1 cellular context compared by ENCODE assay signal in the genomic region with DNA sequence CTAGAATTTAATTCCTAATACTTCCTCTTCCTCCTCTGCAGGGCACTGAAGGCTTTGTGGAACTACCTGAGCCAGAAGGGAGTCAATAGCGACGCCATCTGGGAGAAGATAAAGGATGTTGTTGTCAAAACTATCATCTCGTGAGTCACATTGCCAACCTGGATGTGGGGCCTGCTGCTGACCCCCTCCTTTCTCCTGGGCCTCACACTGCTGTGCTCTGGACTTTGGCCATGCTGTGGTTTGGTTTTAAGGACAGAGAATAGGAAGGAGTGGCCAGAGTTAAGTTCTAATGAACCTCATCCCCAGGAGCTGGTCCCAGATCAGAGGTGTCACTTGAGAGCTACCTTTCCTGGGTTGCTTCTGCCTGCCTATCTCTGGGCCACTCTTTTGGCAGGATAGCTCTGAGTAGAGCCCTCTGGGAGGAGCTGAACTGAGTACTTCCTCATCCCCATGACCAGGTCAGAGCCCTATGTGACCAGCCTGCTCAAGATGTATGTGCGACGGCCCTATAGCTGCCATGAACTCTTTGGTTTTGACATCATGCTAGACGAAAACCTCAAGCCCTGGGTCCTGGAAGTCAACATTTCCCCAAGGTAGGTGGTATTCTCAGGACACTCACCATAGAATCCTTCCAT.
TF ChIP-seq lines count a peak whose summit lies in the region.

No MANE protein-coding gene starts in this region.

TF ChIP-seq in HepG2, 621 proteins besides CTCF, POLR2A, EP300 and RAD21 (continues in another document):
- TF ChIP-seq, protein P1, sequence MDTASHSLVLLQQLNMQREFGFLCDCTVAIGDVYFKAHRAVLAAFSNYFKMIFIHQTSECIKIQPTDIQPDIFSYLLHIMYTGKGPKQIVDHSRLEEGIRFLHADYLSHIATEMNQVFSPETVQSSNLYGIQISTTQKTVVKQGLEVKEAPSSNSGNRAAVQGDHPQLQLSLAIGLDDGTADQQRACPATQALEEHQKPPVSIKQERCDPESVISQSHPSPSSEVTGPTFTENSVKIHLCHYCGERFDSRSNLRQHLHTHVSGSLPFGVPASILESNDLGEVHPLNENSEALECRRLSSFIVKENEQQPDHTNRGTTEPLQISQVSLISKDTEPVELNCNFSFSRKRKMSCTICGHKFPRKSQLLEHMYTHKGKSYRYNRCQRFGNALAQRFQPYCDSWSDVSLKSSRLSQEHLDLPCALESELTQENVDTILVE (CRISPR knock-in tag; IDR thresholded peaks at IDR 0.05), result 0 out of 2 replicates have a peak, but pooled peaks have one; percentile 42
- TF ChIP-seq ZNF7 (CRISPR knock-in tag; IDR thresholded peaks at IDR 0.05) (no peak), AHR (CRISPR knock-in tag; IDR thresholded peaks at IDR 0.05) (no peak), MLLT10 (CRISPR knock-in tag; IDR thresholded peaks at IDR 0.05) (no peak), ZNF441 (CRISPR knock-in tag; IDR thresholded peaks at IDR 0.05; ENCODE audit: borderline replicate concordance) (peak; percentile 54; the same call in 1 of the 2 replicates), ZFP36L2 (CRISPR knock-in tag; IDR thresholded peaks at IDR 0.05) (no peak), ZNF660 (CRISPR knock-in tag; IDR thresholded peaks at IDR 0.05; ENCODE audit: borderline replicate concordance, low read depth) (no peak), ZFX (CRISPR knock-in tag; IDR thresholded peaks at IDR 0.05; ENCODE audit: low read depth) (peak; percentile 70), GZF1 (CRISPR knock-in tag; IDR thresholded peaks at IDR 0.05) (no peak), RELA (CRISPR knock-in tag; IDR thresholded peaks at IDR 0.05) (no peak), PLRG1 (conservative IDR thresholded peaks at IDR 0.05) (no peak), KLF15 (CRISPR knock-in tag; IDR thresholded peaks at IDR 0.05; ENCODE audit: borderline replicate concordance) (no peak), ATF1 (CRISPR knock-in tag; IDR thresholded peaks at IDR 0.05) (no peak), TEAD2 (CRISPR knock-in tag; IDR thresholded peaks at IDR 0.05) (no peak), NR2F2 (IDR thresholded peaks at IDR 0.05; ENCODE audit: borderline replicate concordance, low read depth) (peak; percentile 36; the same call in 1 of the 2 replicates), SMAD3 (CRISPR knock-in tag; IDR thresholded peaks at IDR 0.05) (peak; percentile 81), PLSCR1 (CRISPR knock-in tag; IDR thresholded peaks at IDR 0.05; ENCODE audit: borderline replicate concordance) (no peak), KLF13 (CRISPR knock-in tag; IDR thresholded peaks at IDR 0.05) (no peak), ZNF160 (CRISPR knock-in tag; IDR thresholded peaks at IDR 0.05) (no peak), U2AF2 (IDR thresholded peaks at IDR 0.05; ENCODE audit: low read depth, low read length) (no peak), NCOR1 (IDR thresholded peaks at IDR 0.05; ENCODE audit: borderline replicate concordance, low read length) (no peak; the same call in 1 of the 2 replicates), JUNB (CRISPR knock-in tag; IDR thresholded peaks at IDR 0.05; ENCODE audit: borderline replicate concordance) (no peak), MBNL3 (CRISPR knock-in tag; conservative IDR thresholded peaks at IDR 0.05) (no peak), ZNF121 (CRISPR knock-in tag; IDR thresholded peaks at IDR 0.05) (peak; percentile 56; the same call in 1 of the 2 replicates), ZNF572 (CRISPR knock-in tag; IDR thresholded peaks at IDR 0.05) (no peak), ZBTB1 (CRISPR knock-in tag; IDR thresholded peaks at IDR 0.05; ENCODE audit: borderline replicate concordance) (no peak), RARG (CRISPR knock-in tag; IDR thresholded peaks at IDR 0.05; ENCODE audit: low read depth) (no peak), ZNF33B (CRISPR knock-in tag; IDR thresholded peaks at IDR 0.05) (no peak), ZNF781 (CRISPR knock-in tag; IDR thresholded peaks at IDR 0.05; ENCODE audit: borderline replicate concordance, not compliant biosample characterization) (no peak), SETDB1 (CRISPR knock-in tag; IDR thresholded peaks at IDR 0.05; ENCODE audit: borderline replicate concordance) (no peak)
- TF ChIP-seq, protein P2, sequence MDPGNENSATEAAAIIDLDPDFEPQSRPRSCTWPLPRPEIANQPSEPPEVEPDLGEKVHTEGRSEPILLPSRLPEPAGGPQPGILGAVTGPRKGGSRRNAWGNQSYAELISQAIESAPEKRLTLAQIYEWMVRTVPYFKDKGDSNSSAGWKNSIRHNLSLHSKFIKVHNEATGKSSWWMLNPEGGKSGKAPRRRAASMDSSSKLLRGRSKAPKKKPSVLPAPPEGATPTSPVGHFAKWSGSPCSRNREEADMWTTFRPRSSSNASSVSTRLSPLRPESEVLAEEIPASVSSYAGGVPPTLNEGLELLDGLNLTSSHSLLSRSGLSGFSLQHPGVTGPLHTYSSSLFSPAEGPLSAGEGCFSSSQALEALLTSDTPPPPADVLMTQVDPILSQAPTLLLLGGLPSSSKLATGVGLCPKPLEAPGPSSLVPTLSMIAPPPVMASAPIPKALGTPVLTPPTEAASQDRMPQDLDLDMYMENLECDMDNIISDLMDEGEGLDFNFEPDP (CRISPR knock-in tag; conservative IDR thresholded peaks at IDR 0.05), result no peak
- TF ChIP-seq, protein P3, sequence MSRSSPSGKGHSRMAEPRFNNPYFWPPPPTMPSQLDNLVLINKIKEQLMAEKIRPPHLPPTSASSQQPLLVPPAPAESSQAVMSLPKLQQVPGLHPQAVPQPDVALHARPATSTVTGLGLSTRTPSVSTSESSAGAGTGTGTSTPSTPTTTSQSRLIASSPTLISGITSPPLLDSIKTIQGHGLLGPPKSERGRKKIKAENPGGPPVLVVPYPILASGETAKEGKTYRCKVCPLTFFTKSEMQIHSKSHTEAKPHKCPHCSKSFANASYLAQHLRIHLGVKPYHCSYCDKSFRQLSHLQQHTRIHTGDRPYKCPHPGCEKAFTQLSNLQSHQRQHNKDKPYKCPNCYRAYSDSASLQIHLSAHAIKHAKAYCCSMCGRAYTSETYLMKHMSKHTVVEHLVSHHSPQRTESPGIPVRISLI (CRISPR knock-in tag; IDR thresholded peaks at IDR 0.05; ENCODE audit: borderline replicate concordance), result no peak; the same call in 1 of the 2 replicates
- TF ChIP-seq, protein P4, sequence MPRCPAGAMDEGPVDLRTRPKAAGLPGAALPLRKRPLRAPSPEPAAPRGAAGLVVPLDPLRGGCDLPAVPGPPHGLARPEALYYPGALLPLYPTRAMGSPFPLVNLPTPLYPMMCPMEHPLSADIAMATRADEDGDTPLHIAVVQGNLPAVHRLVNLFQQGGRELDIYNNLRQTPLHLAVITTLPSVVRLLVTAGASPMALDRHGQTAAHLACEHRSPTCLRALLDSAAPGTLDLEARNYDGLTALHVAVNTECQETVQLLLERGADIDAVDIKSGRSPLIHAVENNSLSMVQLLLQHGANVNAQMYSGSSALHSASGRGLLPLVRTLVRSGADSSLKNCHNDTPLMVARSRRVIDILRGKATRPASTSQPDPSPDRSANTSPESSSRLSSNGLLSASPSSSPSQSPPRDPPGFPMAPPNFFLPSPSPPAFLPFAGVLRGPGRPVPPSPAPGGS (CRISPR knock-in tag; IDR thresholded peaks at IDR 0.05), result no peak; the same call in 1 of the 2 replicates
- TF ChIP-seq, protein P5, sequence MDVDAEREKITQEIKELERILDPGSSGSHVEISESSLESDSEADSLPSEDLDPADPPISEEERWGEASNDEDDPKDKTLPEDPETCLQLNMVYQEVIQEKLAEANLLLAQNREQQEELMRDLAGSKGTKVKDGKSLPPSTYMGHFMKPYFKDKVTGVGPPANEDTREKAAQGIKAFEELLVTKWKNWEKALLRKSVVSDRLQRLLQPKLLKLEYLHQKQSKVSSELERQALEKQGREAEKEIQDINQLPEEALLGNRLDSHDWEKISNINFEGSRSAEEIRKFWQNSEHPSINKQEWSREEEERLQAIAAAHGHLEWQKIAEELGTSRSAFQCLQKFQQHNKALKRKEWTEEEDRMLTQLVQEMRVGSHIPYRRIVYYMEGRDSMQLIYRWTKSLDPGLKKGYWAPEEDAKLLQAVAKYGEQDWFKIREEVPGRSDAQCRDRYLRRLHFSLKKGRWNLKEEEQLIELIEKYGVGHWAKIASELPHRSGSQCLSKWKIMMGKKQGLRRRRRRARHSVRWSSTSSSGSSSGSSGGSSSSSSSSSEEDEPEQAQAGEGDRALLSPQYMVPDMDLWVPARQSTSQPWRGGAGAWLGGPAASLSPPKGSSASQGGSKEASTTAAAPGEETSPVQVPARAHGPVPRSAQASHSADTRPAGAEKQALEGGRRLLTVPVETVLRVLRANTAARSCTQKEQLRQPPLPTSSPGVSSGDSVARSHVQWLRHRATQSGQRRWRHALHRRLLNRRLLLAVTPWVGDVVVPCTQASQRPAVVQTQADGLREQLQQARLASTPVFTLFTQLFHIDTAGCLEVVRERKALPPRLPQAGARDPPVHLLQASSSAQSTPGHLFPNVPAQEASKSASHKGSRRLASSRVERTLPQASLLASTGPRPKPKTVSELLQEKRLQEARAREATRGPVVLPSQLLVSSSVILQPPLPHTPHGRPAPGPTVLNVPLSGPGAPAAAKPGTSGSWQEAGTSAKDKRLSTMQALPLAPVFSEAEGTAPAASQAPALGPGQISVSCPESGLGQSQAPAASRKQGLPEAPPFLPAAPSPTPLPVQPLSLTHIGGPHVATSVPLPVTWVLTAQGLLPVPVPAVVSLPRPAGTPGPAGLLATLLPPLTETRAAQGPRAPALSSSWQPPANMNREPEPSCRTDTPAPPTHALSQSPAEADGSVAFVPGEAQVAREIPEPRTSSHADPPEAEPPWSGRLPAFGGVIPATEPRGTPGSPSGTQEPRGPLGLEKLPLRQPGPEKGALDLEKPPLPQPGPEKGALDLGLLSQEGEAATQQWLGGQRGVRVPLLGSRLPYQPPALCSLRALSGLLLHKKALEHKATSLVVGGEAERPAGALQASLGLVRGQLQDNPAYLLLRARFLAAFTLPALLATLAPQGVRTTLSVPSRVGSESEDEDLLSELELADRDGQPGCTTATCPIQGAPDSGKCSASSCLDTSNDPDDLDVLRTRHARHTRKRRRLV (CRISPR knock-in tag; IDR thresholded peaks at IDR 0.05), result peak; percentile 70; the same call in 1 of the 2 replicates
- TF ChIP-seq, protein P6, sequence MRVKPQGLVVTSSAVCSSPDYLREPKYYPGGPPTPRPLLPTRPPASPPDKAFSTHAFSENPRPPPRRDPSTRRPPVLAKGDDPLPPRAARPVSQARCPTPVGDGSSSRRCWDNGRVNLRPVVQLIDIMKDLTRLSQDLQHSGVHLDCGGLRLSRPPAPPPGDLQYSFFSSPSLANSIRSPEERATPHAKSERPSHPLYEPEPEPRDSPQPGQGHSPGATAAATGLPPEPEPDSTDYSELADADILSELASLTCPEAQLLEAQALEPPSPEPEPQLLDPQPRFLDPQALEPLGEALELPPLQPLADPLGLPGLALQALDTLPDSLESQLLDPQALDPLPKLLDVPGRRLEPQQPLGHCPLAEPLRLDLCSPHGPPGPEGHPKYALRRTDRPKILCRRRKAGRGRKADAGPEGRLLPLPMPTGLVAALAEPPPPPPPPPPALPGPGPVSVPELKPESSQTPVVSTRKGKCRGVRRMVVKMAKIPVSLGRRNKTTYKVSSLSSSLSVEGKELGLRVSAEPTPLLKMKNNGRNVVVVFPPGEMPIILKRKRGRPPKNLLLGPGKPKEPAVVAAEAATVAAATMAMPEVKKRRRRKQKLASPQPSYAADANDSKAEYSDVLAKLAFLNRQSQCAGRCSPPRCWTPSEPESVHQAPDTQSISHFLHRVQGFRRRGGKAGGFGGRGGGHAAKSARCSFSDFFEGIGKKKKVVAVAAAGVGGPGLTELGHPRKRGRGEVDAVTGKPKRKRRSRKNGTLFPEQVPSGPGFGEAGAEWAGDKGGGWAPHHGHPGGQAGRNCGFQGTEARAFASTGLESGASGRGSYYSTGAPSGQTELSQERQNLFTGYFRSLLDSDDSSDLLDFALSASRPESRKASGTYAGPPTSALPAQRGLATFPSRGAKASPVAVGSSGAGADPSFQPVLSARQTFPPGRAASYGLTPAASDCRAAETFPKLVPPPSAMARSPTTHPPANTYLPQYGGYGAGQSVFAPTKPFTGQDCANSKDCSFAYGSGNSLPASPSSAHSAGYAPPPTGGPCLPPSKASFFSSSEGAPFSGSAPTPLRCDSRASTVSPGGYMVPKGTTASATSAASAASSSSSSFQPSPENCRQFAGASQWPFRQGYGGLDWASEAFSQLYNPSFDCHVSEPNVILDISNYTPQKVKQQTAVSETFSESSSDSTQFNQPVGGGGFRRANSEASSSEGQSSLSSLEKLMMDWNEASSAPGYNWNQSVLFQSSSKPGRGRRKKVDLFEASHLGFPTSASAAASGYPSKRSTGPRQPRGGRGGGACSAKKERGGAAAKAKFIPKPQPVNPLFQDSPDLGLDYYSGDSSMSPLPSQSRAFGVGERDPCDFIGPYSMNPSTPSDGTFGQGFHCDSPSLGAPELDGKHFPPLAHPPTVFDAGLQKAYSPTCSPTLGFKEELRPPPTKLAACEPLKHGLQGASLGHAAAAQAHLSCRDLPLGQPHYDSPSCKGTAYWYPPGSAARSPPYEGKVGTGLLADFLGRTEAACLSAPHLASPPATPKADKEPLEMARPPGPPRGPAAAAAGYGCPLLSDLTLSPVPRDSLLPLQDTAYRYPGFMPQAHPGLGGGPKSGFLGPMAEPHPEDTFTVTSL (CRISPR knock-in tag; IDR thresholded peaks at IDR 0.05; ENCODE audit: borderline replicate concordance), result peak; percentile 58; the same call in 1 of the 2 replicates
- TF ChIP-seq, protein P7, sequence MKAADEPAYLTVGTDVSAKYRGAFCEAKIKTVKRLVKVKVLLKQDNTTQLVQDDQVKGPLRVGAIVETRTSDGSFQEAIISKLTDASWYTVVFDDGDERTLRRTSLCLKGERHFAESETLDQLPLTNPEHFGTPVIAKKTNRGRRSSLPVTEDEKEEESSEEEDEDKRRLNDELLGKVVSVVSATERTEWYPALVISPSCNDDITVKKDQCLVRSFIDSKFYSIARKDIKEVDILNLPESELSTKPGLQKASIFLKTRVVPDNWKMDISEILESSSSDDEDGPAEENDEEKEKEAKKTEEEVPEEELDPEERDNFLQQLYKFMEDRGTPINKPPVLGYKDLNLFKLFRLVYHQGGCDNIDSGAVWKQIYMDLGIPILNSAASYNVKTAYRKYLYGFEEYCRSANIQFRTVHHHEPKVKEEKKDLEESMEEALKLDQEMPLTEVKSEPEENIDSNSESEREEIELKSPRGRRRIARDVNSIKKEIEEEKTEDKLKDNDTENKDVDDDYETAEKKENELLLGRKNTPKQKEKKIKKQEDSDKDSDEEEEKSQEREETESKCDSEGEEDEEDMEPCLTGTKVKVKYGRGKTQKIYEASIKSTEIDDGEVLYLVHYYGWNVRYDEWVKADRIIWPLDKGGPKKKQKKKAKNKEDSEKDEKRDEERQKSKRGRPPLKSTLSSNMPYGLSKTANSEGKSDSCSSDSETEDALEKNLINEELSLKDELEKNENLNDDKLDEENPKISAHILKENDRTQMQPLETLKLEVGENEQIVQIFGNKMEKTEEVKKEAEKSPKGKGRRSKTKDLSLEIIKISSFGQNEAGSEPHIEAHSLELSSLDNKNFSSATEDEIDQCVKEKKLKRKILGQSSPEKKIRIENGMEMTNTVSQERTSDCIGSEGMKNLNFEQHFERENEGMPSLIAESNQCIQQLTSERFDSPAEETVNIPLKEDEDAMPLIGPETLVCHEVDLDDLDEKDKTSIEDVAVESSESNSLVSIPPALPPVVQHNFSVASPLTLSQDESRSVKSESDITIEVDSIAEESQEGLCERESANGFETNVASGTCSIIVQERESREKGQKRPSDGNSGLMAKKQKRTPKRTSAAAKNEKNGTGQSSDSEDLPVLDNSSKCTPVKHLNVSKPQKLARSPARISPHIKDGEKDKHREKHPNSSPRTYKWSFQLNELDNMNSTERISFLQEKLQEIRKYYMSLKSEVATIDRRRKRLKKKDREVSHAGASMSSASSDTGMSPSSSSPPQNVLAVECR (CRISPR knock-in tag; IDR thresholded peaks at IDR 0.05; ENCODE audit: borderline replicate concordance), result peak; percentile 71; the same call in 1 of the 2 replicates
